Comparison of ENCODE assay signal across 8 cellular contexts in genomic region chr1:145475369-145475915, GRCh38. TPM values are rescaled to one million over a fixed set of nuclear protein-coding genes. Genes with fewer than 3 reads are reported as not detected.
DNase-seq lines count a peak whose midpoint lies in the region; ATAC-seq and TF ChIP-seq lines count a peak whose summit lies in the region.
"Not testable (repeated sequence)": the region's sequence is repeated elsewhere in the genome, so short reads cannot be mapped to it uniquely, and the experiment has no call there.

No MANE protein-coding gene starts in this region.

- not testable (repeated sequence) for H3K9me3 ChIP-seq in hepatocyte (ENCODE audit: low read depth); naive thymus-derived CD4-positive, alpha-beta T cell (ENCODE audit: control insufficient read depth in 2 of 3, low read length in 3 of 3)

- CTCF ChIA-PET in activated CD4-positive, alpha-beta T cell treated with anti-CD3 and anti-CD28 coated beads for 36 hours (lab: Charles Lee); naive thymus-derived CD4-positive, alpha-beta T cell (lab: Charles Lee): not testable (repeated sequence)

- not testable (repeated sequence) for H3K27ac ChIP-seq in hepatocyte; naive thymus-derived CD4-positive, alpha-beta T cell (ENCODE audit: low read depth, low read length)

- not testable (repeated sequence) for H3K27me3 Mint-ChIP-seq in HFFc6 (ENCODE audit: insufficient read depth); activated naive CD8-positive, alpha-beta T cell
- H3K27me3 Mint-ChIP-seq in activated CD4-positive, alpha-beta T cell treated with anti-CD3 and anti-CD28 coated beads for 36 hours, result peaks cover 13% of the 10 kb centered on the region
- H3K27me3 Mint-ChIP-seq in naive thymus-derived CD4-positive, alpha-beta T cell, result peaks cover 7 to 22% (median 9%) of the 10 kb centered on the region in 5 donors

- not testable (repeated sequence) for H3K27me3 ChIP-seq in hepatocyte; naive thymus-derived CD4-positive, alpha-beta T cell (ENCODE audit: control insufficient read depth in 2 of 2, insufficient read depth in 2 of 2, low read length in 2 of 2)

- H3K4me3 Mint-ChIP-seq in HFFc6, result peak overlapping the region; percentile 85
- peak overlapping the region; percentile 75 for H3K4me3 Mint-ChIP-seq in activated CD4-positive, alpha-beta T cell treated with anti-CD3 and anti-CD28 coated beads for 36 hours
- peak overlapping the region; percentile 80 for H3K4me3 Mint-ChIP-seq in activated naive CD8-positive, alpha-beta T cell
- peak overlapping the region; percentile 54 to 76 (median 64) for H3K4me3 Mint-ChIP-seq in naive thymus-derived CD4-positive, alpha-beta T cell

- not testable (repeated sequence) for H4K20me1 ChIP-seq in hepatocyte (ENCODE audit: insufficient read depth, poor library complexity, severe bottlenecking)

- POLR2A ChIA-PET in activated CD4-positive, alpha-beta T cell treated with anti-CD3 and anti-CD28 coated beads for 36 hours (lab: Charles Lee); naive thymus-derived CD4-positive, alpha-beta T cell (lab: Charles Lee): not testable (repeated sequence)

- 6% methylated on average over 15 of the region's 41 CpGs for WGBS in hepatocyte (ENCODE audit: low lambda C conversion rate, missing lambda C conversion rate)

- not testable (repeated sequence) for H3K9me3 Mint-ChIP-seq in HFFc6; activated CD4-positive, alpha-beta T cell treated with anti-CD3 and anti-CD28 coated beads for 36 hours (ENCODE audit: low read depth); activated naive CD8-positive, alpha-beta T cell (ENCODE audit: low read depth); naive thymus-derived CD4-positive, alpha-beta T cell

- DNase-seq in ACHN, result peak; percentile 50
- DNase-seq in HFFc6, result peak; percentile 60
- peak; percentile 67 for DNase-seq in activated CD4-positive, alpha-beta T cell treated with anti-CD3 and anti-CD28 coated beads for 36 hours
- peak; percentile 58 for DNase-seq in ecto neural progenitor cell (ENCODE audit: low spot score)
- peak; percentile 12 for DNase-seq in hepatocyte (ENCODE audit: low spot score)
- DNase-seq in naive thymus-derived CD4-positive, alpha-beta T cell, result peak in 1 of 9 donors; percentile 30
- DNase-seq in stimulated activated CD4-positive, alpha-beta T cell treated with anti-CD3 and anti-CD28 coated beads, Interleukin-12 subunit alpha, Interleukin-12 subunit beta, amount 100 ng/mL, for 48 hours (ENCODE audit: low read depth in 2 of 3, low spot score in 1 of 3), result peak; percentile 31 to 42 (median 40)

- H3K36me3 ChIP-seq in hepatocyte (replicated peaks; ENCODE audit: insufficient read depth, low read depth); naive thymus-derived CD4-positive, alpha-beta T cell (ENCODE audit: control insufficient read depth in 2 of 3, insufficient read depth in 3 of 3, low read length in 3 of 3): not testable (repeated sequence)

- H3K27ac Mint-ChIP-seq in HFFc6, result 0 out of 2 replicates have a peak overlapping the region, but pooled peaks have one; percentile 46
- peak overlapping the region; percentile 58 for H3K27ac Mint-ChIP-seq in activated CD4-positive, alpha-beta T cell treated with anti-CD3 and anti-CD28 coated beads for 36 hours
- H3K27ac Mint-ChIP-seq in activated naive CD8-positive, alpha-beta T cell, result peak overlapping the region; percentile 78
- peak overlapping the region in 1 of 9 donors; percentile 70 for H3K27ac Mint-ChIP-seq in naive thymus-derived CD4-positive, alpha-beta T cell

- in situ Hi-C loops in ACHN (cut with HindIII; ENCODE audit: low pct_ligation_motif_present, low pct_unique_long_range_greater_than_20kb, low sequenced_read_pairs), result not testable (repeated sequence)

- not testable (repeated sequence) for H3K4me1 Mint-ChIP-seq in HFFc6 (ENCODE audit: low read depth); activated CD4-positive, alpha-beta T cell treated with anti-CD3 and anti-CD28 coated beads for 36 hours; activated naive CD8-positive, alpha-beta T cell (ENCODE audit: low read depth); naive thymus-derived CD4-positive, alpha-beta T cell

- intact Hi-C loops in activated CD4-positive, alpha-beta T cell treated with anti-CD3 and anti-CD28 coated beads for 36 hours (cut with DNase I, micrococcal nuclease); naive thymus-derived CD4-positive, alpha-beta T cell (cut with micrococcal nuclease): not testable (repeated sequence)

- H3K36me3 Mint-ChIP-seq in HFFc6 (ENCODE audit: low read depth); activated CD4-positive, alpha-beta T cell treated with anti-CD3 and anti-CD28 coated beads for 36 hours (ENCODE audit: low read depth); activated naive CD8-positive, alpha-beta T cell; naive thymus-derived CD4-positive, alpha-beta T cell: not testable (repeated sequence)

- not testable (repeated sequence) for H3K4me1 ChIP-seq in hepatocyte (ENCODE audit: insufficient read depth); naive thymus-derived CD4-positive, alpha-beta T cell (ENCODE audit: control insufficient read depth in 2 of 2, insufficient read depth in 2 of 2, low read length in 2 of 2)

- TF ChIP-seq CTCF in HFFc6 (IDR thresholded peaks at IDR 0.05); hepatocyte (IDR thresholded peaks at IDR 0.05; ENCODE audit: poor library complexity): not testable (repeated sequence)

- H3K4me3 ChIP-seq in hepatocyte, result peak overlapping the region; percentile 26
- H3K4me3 ChIP-seq in naive thymus-derived CD4-positive, alpha-beta T cell (ENCODE audit: low read length), result not testable (repeated sequence)

- ATAC-seq in activated CD4-positive, alpha-beta T cell treated with anti-CD3 and anti-CD28 coated beads for 36 hours, result peak; percentile 57
- ATAC-seq in naive thymus-derived CD4-positive, alpha-beta T cell, result not testable (repeated sequence)

- H3K79me2 ChIP-seq in hepatocyte, result not testable (repeated sequence)

- not testable (repeated sequence) for H3K9me2 ChIP-seq in hepatocyte (replicated peaks; ENCODE audit: insufficient read depth)

- H3K4me2 ChIP-seq in hepatocyte, result peak overlapping the region; percentile 85

- peak overlapping the region; percentile 56 for H2AFZ ChIP-seq in hepatocyte

RNA-seq across cellular contexts. Expression of gene NBPF20, which starts 50.0 kb away (rescaled TPM):
- total RNA-seq in HFFc6 (2021; fragmentation: NEBNext Ultra II Directional; extraction: Animal tissue kit (Norgen Biotek cat#: 25700)), result 1 to 10 TPM; 1.5 to 2.9 (median 2.3) TPM
- total RNA-seq in activated CD4-positive, alpha-beta T cell treated with anti-CD3 and anti-CD28 coated beads for 36 hours, result 1 to 10 TPM; 1.2 to 1.5 TPM
- 3.4 and 4.0 TPM in 2 replicates for total RNA-seq in hepatocyte
- 1.3 and 1.5 TPM in 2 replicates for polyA plus RNA-seq in hepatocyte
- 1 to 10 TPM in 4 of 5 experiments, under 1 TPM in 1; 0.94 to 6.0 (median 4.8) TPM for total RNA-seq in naive thymus-derived CD4-positive, alpha-beta T cell
- polyA plus RNA-seq in naive thymus-derived CD4-positive, alpha-beta T cell, result under 1 TPM; 0.60 to 0.68 TPM
